ENCODE assay signal across 1 cellular context in the genomic region with DNA sequence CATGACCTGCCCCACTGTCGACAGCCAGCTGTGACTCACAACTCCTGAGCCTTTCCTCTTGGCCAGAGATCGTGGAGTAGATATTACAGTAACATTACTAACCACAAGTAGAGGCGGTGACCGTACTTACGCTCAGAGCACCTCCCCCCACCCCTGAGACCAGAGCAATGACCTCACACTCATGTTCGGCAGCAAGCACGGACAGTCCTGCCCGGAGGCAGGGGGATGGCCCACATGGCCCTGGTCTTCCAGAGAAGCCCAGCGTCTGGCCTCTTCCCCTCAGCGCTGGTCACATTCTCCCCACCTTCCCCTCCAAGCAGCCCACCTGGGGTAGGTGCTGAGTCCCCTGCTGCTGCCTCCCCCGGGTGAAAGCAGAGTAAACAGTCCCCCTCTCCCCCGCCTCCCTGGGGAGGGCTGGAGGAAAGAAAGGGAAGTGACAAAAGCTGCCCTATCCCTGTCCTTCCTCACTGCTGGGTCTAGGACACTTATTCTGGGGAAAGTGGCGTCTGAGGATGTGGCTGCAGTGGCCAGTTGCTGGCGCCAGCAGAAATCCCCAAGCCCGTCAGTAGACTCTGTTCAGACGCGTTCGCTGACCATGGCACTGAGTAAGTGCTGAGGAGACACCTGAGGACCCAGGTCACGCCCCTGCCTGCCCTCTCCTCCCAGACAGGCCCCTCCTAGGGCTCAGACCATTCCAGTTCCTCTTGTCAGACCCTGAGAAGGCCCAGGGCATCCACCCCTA.
TF ChIP-seq lines count a peak whose summit lies in the region.

No MANE protein-coding gene starts in this region.

TF ChIP-seq in HepG2, 621 proteins besides CTCF, POLR2A, EP300 and RAD21 (continued from another document and continues in another):
- TF ChIP-seq, protein P1, sequence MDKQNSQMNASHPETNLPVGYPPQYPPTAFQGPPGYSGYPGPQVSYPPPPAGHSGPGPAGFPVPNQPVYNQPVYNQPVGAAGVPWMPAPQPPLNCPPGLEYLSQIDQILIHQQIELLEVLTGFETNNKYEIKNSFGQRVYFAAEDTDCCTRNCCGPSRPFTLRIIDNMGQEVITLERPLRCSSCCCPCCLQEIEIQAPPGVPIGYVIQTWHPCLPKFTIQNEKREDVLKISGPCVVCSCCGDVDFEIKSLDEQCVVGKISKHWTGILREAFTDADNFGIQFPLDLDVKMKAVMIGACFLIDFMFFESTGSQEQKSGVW (CRISPR knock-in tag; IDR thresholded peaks at IDR 0.05; ENCODE audit: borderline replicate concordance), result no peak
- TF ChIP-seq GFI1 (CRISPR knock-in tag; IDR thresholded peaks at IDR 0.05; ENCODE audit: borderline replicate concordance) (no peak), ZNF720 (CRISPR knock-in tag; IDR thresholded peaks at IDR 0.05) (no peak), RARA (CRISPR knock-in tag; IDR thresholded peaks at IDR 0.05) (peak; percentile 3; the same call in 1 of the 2 replicates), TGIF2 (CRISPR knock-in tag; IDR thresholded peaks at IDR 0.05) (peak; percentile 68), ZNF607 (CRISPR knock-in tag; IDR thresholded peaks at IDR 0.05; ENCODE audit: borderline replicate concordance) (peak; percentile 62; the same call in 1 of the 2 replicates), TBX3 (IDR thresholded peaks at IDR 0.05; ENCODE audit: borderline replicate concordance) (peak; percentile 17; the same call in 1 of the 2 replicates), PHF20 (CRISPR knock-in tag; IDR thresholded peaks at IDR 0.05) (no peak), NR2F6 (IDR thresholded peaks at IDR 0.05) (no peak; the same call in 1 of the 2 replicates), NR2F6 (CRISPR knock-in tag; IDR thresholded peaks at IDR 0.05) (peak; percentile 82), ZNF776 (CRISPR knock-in tag; IDR thresholded peaks at IDR 0.05) (0 out of 2 replicates have a peak, but pooled peaks have one; percentile 49), ZNF616 (CRISPR knock-in tag; IDR thresholded peaks at IDR 0.05; ENCODE audit: low read depth) (0 out of 2 replicates have a peak, but pooled peaks have one; percentile 69), PCBP1 (IDR thresholded peaks at IDR 0.05; ENCODE audit: borderline replicate concordance, low read depth, low read length) (no peak), PPARG (CRISPR knock-in tag; conservative IDR thresholded peaks at IDR 0.05) (peak; percentile 57; the same call in 1 of the 2 replicates), MIER2 (CRISPR knock-in tag; IDR thresholded peaks at IDR 0.05) (peak; percentile 54; the same call in 1 of the 2 replicates), LCORL (IDR thresholded peaks at IDR 0.05) (no peak), LCORL (CRISPR knock-in tag; IDR thresholded peaks at IDR 0.05) (peak; percentile 79), ZNF235 (CRISPR knock-in tag; IDR thresholded peaks at IDR 0.05; ENCODE audit: borderline replicate concordance) (peak; percentile 74; the same call in 1 of the 2 replicates), FOXO1 (CRISPR knock-in tag; IDR thresholded peaks at IDR 0.05) (no peak), KDM5B (CRISPR knock-in tag; IDR thresholded peaks at IDR 0.05; ENCODE audit: borderline replicate concordance) (peak; percentile 69; the same call in 1 of the 2 replicates), MIXL1 (CRISPR knock-in tag; IDR thresholded peaks at IDR 0.05) (peak; percentile 58; the same call in 1 of the 2 replicates), ZNF160 (CRISPR knock-in tag; IDR thresholded peaks at IDR 0.05) (no peak), CHD4 (IDR thresholded peaks at IDR 0.05; ENCODE audit: borderline replicate concordance, low read length) (0 out of 2 replicates have a peak, but pooled peaks have one; percentile 48), HNRNPK (IDR thresholded peaks at IDR 0.05; ENCODE audit: low read depth, low read length, poor library complexity, severe bottlenecking) (no peak), ZKSCAN8 (CRISPR knock-in tag; IDR thresholded peaks at IDR 0.05; ENCODE audit: borderline replicate concordance) (0 out of 2 replicates have a peak, but pooled peaks have one; percentile 79), CC2D1A (CRISPR knock-in tag; IDR thresholded peaks at IDR 0.05) (no peak), HDAC2 (CRISPR knock-in tag; IDR thresholded peaks at IDR 0.05) (peak; percentile 62; the same call in 1 of the 2 replicates), HNRNPH1 (optimal IDR thresholded peaks at IDR 0.05; ENCODE audit: low read depth, low read length) (no peak), PHF8 (CRISPR knock-in tag; IDR thresholded peaks at IDR 0.05) (peak; percentile 27; the same call in 1 of the 2 replicates), ZNF263 (CRISPR knock-in tag; IDR thresholded peaks at IDR 0.05) (no peak)
- TF ChIP-seq, protein P2, sequence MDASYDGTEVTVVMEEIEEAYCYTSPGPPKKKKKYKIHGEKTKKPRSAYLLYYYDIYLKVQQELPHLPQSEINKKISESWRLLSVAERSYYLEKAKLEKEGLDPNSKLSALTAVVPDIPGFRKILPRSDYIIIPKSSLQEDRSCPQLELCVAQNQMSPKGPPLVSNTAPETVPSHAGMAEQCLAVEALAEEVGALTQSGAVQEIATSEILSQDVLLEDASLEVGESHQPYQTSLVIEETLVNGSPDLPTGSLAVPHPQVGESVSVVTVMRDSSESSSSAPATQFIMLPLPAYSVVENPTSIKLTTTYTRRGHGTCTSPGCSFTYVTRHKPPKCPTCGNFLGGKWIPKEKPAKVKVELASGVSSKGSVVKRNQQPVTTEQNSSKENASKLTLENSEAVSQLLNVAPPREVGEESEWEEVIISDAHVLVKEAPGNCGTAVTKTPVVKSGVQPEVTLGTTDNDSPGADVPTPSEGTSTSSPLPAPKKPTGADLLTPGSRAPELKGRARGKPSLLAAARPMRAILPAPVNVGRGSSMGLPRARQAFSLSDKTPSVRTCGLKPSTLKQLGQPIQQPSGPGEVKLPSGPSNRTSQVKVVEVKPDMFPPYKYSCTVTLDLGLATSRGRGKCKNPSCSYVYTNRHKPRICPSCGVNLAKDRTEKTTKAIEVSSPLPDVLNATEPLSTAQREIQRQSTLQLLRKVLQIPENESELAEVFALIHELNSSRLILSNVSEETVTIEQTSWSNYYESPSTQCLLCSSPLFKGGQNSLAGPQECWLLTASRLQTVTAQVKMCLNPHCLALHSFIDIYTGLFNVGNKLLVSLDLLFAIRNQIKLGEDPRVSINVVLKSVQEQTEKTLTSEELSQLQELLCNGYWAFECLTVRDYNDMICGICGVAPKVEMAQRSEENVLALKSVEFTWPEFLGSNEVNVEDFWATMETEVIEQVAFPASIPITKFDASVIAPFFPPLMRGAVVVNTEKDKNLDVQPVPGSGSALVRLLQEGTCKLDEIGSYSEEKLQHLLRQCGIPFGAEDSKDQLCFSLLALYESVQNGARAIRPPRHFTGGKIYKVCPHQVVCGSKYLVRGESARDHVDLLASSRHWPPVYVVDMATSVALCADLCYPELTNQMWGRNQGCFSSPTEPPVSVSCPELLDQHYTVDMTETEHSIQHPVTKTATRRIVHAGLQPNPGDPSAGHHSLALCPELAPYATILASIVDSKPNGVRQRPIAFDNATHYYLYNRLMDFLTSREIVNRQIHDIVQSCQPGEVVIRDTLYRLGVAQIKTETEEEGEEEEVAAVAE (CRISPR knock-in tag; IDR thresholded peaks at IDR 0.05; ENCODE audit: borderline replicate concordance), result peak; percentile 88; the same call in 1 of the 2 replicates
- TF ChIP-seq, protein P3, sequence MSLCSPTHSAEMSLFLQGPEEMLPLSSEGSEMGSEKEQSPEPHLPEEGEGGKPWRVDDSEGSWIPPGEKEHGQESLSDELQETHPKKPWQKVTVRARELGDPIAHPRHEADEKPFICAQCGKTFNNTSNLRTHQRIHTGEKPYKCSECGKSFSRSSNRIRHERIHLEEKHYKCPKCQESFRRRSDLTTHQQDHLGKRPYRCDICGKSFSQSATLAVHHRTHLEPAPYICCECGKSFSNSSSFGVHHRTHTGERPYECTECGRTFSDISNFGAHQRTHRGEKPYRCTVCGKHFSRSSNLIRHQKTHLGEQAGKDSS (CRISPR knock-in tag; IDR thresholded peaks at IDR 0.05; ENCODE audit: borderline replicate concordance, low read depth), result peak; percentile 77; the same call in 1 of the 2 replicates
- TF ChIP-seq, protein P4, sequence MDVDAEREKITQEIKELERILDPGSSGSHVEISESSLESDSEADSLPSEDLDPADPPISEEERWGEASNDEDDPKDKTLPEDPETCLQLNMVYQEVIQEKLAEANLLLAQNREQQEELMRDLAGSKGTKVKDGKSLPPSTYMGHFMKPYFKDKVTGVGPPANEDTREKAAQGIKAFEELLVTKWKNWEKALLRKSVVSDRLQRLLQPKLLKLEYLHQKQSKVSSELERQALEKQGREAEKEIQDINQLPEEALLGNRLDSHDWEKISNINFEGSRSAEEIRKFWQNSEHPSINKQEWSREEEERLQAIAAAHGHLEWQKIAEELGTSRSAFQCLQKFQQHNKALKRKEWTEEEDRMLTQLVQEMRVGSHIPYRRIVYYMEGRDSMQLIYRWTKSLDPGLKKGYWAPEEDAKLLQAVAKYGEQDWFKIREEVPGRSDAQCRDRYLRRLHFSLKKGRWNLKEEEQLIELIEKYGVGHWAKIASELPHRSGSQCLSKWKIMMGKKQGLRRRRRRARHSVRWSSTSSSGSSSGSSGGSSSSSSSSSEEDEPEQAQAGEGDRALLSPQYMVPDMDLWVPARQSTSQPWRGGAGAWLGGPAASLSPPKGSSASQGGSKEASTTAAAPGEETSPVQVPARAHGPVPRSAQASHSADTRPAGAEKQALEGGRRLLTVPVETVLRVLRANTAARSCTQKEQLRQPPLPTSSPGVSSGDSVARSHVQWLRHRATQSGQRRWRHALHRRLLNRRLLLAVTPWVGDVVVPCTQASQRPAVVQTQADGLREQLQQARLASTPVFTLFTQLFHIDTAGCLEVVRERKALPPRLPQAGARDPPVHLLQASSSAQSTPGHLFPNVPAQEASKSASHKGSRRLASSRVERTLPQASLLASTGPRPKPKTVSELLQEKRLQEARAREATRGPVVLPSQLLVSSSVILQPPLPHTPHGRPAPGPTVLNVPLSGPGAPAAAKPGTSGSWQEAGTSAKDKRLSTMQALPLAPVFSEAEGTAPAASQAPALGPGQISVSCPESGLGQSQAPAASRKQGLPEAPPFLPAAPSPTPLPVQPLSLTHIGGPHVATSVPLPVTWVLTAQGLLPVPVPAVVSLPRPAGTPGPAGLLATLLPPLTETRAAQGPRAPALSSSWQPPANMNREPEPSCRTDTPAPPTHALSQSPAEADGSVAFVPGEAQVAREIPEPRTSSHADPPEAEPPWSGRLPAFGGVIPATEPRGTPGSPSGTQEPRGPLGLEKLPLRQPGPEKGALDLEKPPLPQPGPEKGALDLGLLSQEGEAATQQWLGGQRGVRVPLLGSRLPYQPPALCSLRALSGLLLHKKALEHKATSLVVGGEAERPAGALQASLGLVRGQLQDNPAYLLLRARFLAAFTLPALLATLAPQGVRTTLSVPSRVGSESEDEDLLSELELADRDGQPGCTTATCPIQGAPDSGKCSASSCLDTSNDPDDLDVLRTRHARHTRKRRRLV (CRISPR knock-in tag; IDR thresholded peaks at IDR 0.05), result 0 out of 2 replicates have a peak, but pooled peaks have one; percentile 47
- TF ChIP-seq, protein P5, sequence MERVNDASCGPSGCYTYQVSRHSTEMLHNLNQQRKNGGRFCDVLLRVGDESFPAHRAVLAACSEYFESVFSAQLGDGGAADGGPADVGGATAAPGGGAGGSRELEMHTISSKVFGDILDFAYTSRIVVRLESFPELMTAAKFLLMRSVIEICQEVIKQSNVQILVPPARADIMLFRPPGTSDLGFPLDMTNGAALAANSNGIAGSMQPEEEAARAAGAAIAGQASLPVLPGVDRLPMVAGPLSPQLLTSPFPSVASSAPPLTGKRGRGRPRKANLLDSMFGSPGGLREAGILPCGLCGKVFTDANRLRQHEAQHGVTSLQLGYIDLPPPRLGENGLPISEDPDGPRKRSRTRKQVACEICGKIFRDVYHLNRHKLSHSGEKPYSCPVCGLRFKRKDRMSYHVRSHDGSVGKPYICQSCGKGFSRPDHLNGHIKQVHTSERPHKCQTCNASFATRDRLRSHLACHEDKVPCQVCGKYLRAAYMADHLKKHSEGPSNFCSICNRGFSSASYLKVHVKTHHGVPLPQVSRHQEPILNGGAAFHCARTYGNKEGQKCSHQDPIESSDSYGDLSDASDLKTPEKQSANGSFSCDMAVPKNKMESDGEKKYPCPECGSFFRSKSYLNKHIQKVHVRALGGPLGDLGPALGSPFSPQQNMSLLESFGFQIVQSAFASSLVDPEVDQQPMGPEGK (CRISPR knock-in tag; IDR thresholded peaks at IDR 0.05), result peak; percentile 57
- TF ChIP-seq, protein P6, sequence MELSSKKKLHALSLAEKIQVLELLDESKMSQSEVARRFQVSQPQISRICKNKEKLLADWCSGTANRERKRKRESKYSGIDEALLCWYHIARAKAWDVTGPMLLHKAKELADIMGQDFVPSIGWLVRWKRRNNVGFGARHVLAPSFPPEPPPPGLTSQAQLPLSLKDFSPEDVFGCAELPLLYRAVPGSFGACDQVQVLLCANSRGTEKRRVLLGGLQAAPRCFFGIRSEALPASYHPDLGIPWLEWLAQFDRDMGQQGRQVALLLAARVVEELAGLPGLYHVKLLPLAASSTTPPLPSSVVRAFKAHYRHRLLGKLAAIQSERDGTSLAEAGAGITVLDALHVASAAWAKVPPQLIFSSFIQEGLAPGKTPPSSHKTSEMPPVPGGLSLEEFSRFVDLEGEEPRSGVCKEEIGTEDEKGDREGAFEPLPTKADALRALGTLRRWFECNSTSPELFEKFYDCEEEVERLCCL (CRISPR knock-in tag; IDR thresholded peaks at IDR 0.05; ENCODE audit: borderline replicate concordance), result no peak
- TF ChIP-seq, protein P7, sequence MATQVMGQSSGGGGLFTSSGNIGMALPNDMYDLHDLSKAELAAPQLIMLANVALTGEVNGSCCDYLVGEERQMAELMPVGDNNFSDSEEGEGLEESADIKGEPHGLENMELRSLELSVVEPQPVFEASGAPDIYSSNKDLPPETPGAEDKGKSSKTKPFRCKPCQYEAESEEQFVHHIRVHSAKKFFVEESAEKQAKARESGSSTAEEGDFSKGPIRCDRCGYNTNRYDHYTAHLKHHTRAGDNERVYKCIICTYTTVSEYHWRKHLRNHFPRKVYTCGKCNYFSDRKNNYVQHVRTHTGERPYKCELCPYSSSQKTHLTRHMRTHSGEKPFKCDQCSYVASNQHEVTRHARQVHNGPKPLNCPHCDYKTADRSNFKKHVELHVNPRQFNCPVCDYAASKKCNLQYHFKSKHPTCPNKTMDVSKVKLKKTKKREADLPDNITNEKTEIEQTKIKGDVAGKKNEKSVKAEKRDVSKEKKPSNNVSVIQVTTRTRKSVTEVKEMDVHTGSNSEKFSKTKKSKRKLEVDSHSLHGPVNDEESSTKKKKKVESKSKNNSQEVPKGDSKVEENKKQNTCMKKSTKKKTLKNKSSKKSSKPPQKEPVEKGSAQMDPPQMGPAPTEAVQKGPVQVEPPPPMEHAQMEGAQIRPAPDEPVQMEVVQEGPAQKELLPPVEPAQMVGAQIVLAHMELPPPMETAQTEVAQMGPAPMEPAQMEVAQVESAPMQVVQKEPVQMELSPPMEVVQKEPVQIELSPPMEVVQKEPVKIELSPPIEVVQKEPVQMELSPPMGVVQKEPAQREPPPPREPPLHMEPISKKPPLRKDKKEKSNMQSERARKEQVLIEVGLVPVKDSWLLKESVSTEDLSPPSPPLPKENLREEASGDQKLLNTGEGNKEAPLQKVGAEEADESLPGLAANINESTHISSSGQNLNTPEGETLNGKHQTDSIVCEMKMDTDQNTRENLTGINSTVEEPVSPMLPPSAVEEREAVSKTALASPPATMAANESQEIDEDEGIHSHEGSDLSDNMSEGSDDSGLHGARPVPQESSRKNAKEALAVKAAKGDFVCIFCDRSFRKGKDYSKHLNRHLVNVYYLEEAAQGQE (IDR thresholded peaks at IDR 0.05; ENCODE audit: borderline replicate concordance in 1 of 2, low read depth in 1 of 2, low read length in 2 of 2), result no peak
